Comparison of ENCODE assay signal across 15 cellular contexts in the genomic region with DNA sequence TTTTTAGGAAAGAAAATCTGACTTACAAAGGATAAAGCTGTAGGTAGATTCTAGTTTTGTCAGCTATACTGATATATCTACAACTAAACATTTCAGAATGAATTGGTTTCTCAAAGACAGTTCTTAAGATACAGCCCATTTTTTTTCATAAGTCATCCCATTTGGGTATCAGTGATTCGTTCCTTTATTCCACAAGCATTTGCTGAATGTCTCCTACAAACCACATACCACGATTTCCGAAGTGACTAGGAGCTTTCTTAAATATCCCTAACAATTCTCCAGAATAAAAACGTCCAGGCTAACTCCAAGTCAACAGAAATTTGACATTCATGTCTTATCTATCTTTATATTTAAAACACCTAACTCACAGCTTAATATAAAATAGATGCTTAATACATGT.
"Had no signal": no experiment of that assay in that cellular context is flagged by ENCODE, and none has a peak within 500 bp of the region (broad histone marks: within the 10 kb centered on the region; RNA-seq: fewer than 3 reads in every experiment).

No MANE protein-coding gene starts in this region.

- DNase-seq: activated CD4-positive, alpha-beta T cell treated with anti-CD3 and anti-CD28 coated beads, Interleukin-2, amount 10 ng/mL, durations not matched to agents 7 days and 5 days; activated CD4-positive, CD25-positive, alpha-beta regulatory T cell; activated CD8-positive, alpha-beta memory T cell treated with anti-CD3 and anti-CD28 coated beads for 24 hours; anterior cingulate cortex; caudate nucleus; cortex of kidney; effector memory CD4-positive, alpha-beta T cell; hypothalamus; stomach; uterus had no signal

- H3K27ac Mint-ChIP-seq: activated CD4-positive, alpha-beta T cell treated with anti-CD3 and anti-CD28 coated beads, Interleukin-2, amount 10 ng/mL, durations not matched to agents 7 days and 5 days; activated T-helper 2 cell treated with anti-CD3 and anti-CD28 coated beads, Interferon-gamma antibody, Interleukin-2, Interleukin-4, amounts not matched to agents 10 μg/mL and 5 μg/mL and 100 μg/mL, durations not matched to agents 14 hours and 24 hours and 36 hours; T-helper 1 cell treated with Interleukin-12 subunit alpha and Interleukin-12 subunit beta and Interleukin-4 antibody, amounts not matched to agents 30 μg/mL and 1 μg/mL, for 36 hours had no signal

- H3K27me3 ChIP-seq: stomach, uterus had no signal

- H3K9me3 Mint-ChIP-seq: activated CD4-positive, alpha-beta T cell treated with anti-CD3 and anti-CD28 coated beads, Interleukin-2, amount 10 ng/mL, durations not matched to agents 7 days and 5 days; activated naive CD4-positive, alpha-beta T cell treated with anti-CD3 and anti-CD28 coated beads, Interleukin-2, amount 50 U/mL, for 24 hours; activated T-helper 2 cell treated with anti-CD3 and anti-CD28 coated beads, Interferon-gamma antibody, Interleukin-2, Interleukin-4, amounts not matched to agents 10 μg/mL and 5 μg/mL and 100 μg/mL, durations not matched to agents 14 hours and 24 hours and 36 hours; neural crest cell; T-helper 1 cell treated with Interleukin-12 subunit alpha and Interleukin-12 subunit beta and Interleukin-4 antibody, amounts not matched to agents 30 μg/mL and 1 μg/mL, for 36 hours had no signal

- H3K4me1 ChIP-seq: stomach, uterus had no signal

- H3K36me3 ChIP-seq: uterus had no signal

- H3K27ac ChIP-seq: skin epidermis, stomach, uterus had no signal

- H3K4me3 Mint-ChIP-seq: activated CD4-positive, alpha-beta T cell treated with anti-CD3 and anti-CD28 coated beads, Interleukin-2, amount 10 ng/mL, durations not matched to agents 7 days and 5 days; activated naive CD4-positive, alpha-beta T cell treated with anti-CD3 and anti-CD28 coated beads, Interleukin-2, amount 50 U/mL, for 24 hours; neural crest cell; T-helper 1 cell treated with Interleukin-12 subunit alpha and Interleukin-12 subunit beta and Interleukin-4 antibody, amounts not matched to agents 30 μg/mL and 1 μg/mL, for 36 hours had no signal

- H3K9me3 ChIP-seq: stomach, uterus had no signal

- H3K27me3 Mint-ChIP-seq: activated CD4-positive, alpha-beta T cell treated with anti-CD3 and anti-CD28 coated beads, Interleukin-2, amount 10 ng/mL, durations not matched to agents 7 days and 5 days; activated naive CD4-positive, alpha-beta T cell treated with anti-CD3 and anti-CD28 coated beads, Interleukin-2, amount 50 U/mL, for 24 hours had no signal

- H3K4me1 Mint-ChIP-seq: activated CD4-positive, alpha-beta T cell treated with anti-CD3 and anti-CD28 coated beads, Interleukin-2, amount 10 ng/mL, durations not matched to agents 7 days and 5 days; activated naive CD4-positive, alpha-beta T cell treated with anti-CD3 and anti-CD28 coated beads, Interleukin-2, amount 50 U/mL, for 24 hours; neural crest cell had no signal

- H3K4me3 ChIP-seq: skin epidermis, stomach, uterus had no signal
